Comparison of ENCODE assay signal across 11 cellular contexts in genomic region chr3:58047806-58048205, GRCh38. TPM values are rescaled to one million over a fixed set of nuclear protein-coding genes. Genes with fewer than 3 reads are reported as not detected.
DNase-seq lines count a peak whose midpoint lies in the region; ATAC-seq and TF ChIP-seq lines count a peak whose summit lies in the region.
"Had no signal": no experiment of that assay in that cellular context is flagged by ENCODE, and none has a peak within 500 bp of the region (broad histone marks: within the 10 kb centered on the region; RNA-seq: fewer than 3 reads in every experiment).

No MANE protein-coding gene starts in this region.

- H3K9me3 ChIP-seq in body of pancreas: no peaks in the 10 kb centered on the region
- no peaks in the 10 kb centered on the region for H3K9me3 ChIP-seq in left lung
- no peaks in the 10 kb centered on the region for H3K9me3 ChIP-seq in transverse colon

- H3K4me1 ChIP-seq in body of pancreas: peaks cover 67% of the 10 kb centered on the region
- H3K4me1 ChIP-seq in left lung: peaks cover 40 to 53% of the 10 kb centered on the region in 2 donors
- peaks cover 26 to 60% (median 38%) of the 10 kb centered on the region in 4 donors for H3K4me1 ChIP-seq in transverse colon

- H3K4me1 Mint-ChIP-seq in HFFc6 (ENCODE audit: low read depth): peaks cover 93% of the 10 kb centered on the region

- peaks cover 23% of the 10 kb centered on the region for H3K36me3 Mint-ChIP-seq in HFFc6 (ENCODE audit: low read depth)

- H3K36me3 ChIP-seq in body of pancreas (replicated peaks in 1 of 2; ENCODE audit: insufficient read depth in 1 of 2, low read depth in 2 of 2) (no peaks in the 10 kb centered on the region), left lung (no peaks in the 10 kb centered on the region), transverse colon (no peaks in the 10 kb centered on the region)

- no peak overlapping the region for H3K4me3 ChIP-seq in body of pancreas
- no peak overlapping the region for H3K4me3 ChIP-seq in left lung
- no peak overlapping the region for H3K4me3 ChIP-seq in transverse colon

- TF ChIP-seq EP300 in transverse colon (IDR thresholded peaks at IDR 0.05; ENCODE audit: low read depth): no peak

- no peaks in the 10 kb centered on the region for H3K27me3 ChIP-seq in body of pancreas
- no peaks in the 10 kb centered on the region for H3K27me3 ChIP-seq in left lung
- H3K27me3 ChIP-seq in transverse colon: no peaks in the 10 kb centered on the region

- intact Hi-C loops in body of pancreas (cut with DNase I) (no loop called here), left lung (cut with DNase I) (no loop called here), transverse colon (cut with DNase I; ENCODE audit: low total_unique reads) (no loop called here)

- H3K27ac ChIP-seq in body of pancreas (peak overlapping the region; percentile 90 to 97 (median 94)), left lung (peak overlapping the region; percentile 68 to 79), transverse colon (peak overlapping the region; percentile 74 to 81 (median 80))

- ATAC-seq in body of pancreas (no peak), left lung (no peak), HG03139 (IDR thresholded peaks at IDR 0.05; ENCODE audit: unreplicated experiment) (no peak)

- H3K27me3 Mint-ChIP-seq in HFFc6 (ENCODE audit: insufficient read depth): peaks cover 3% of the 10 kb centered on the region; the same call in 1 of the 2 replicates
- H3K27me3 Mint-ChIP-seq: IgD-negative memory B cell had no signal

- in situ Hi-C loops in transverse colon (cut with MboI; ENCODE audit: low pct_ligation_motif_present in 1 of 4, low pct_unique_long_range_greater_than_20kb in 1 of 4, low sequenced_read_pairs in 3 of 4): no loop called here

- DNase-seq in HFFc6 (peak; percentile 95), body of pancreas (no peak), left lung (no peak), transverse colon (no peak), DMS79 treated with DMSO at 0.1 percent for 48 hours (lab: John Stamatoyannopoulos, UW) (no peak), NCI-H1930 (lab: John Stamatoyannopoulos, UW) (no peak), Ammon's horn (ENCODE audit: low spot score) (no peak)
- DNase-seq: activated naive CD4-positive, alpha-beta T cell treated with anti-CD3 and anti-CD28 coated beads, Interleukin-2, amount 50 U/mL, for 16 hours; NCI-H526 had no signal

- peak overlapping the region; percentile 61 for H3K4me3 Mint-ChIP-seq in HFFc6
- H3K4me3 Mint-ChIP-seq: IgD-negative memory B cell had no signal

- H3K9me3 Mint-ChIP-seq in HFFc6: no peaks in the 10 kb centered on the region
- H3K9me3 Mint-ChIP-seq: IgD-negative memory B cell had no signal

- H3K27ac Mint-ChIP-seq in HFFc6: peak overlapping the region; percentile 92
- H3K27ac Mint-ChIP-seq: IgD-negative memory B cell had no signal

- 77 to 83% methylated on average over 5 of the region's 5 CpGs for WGBS in body of pancreas, 2 donors
- WGBS in transverse colon (ENCODE audit: low coverage in 1 of 2), 2 donors: 82 to 85% methylated on average over 3 to 5 of the region's 5 CpGs

- no peak for TF ChIP-seq POLR2A in body of pancreas (IDR thresholded peaks at IDR 0.05)
- TF ChIP-seq POLR2A in transverse colon (IDR thresholded peaks at IDR 0.05): no peak

- no peak for TF ChIP-seq CTCF in HFFc6 (IDR thresholded peaks at IDR 0.05)
- TF ChIP-seq CTCF in body of pancreas (IDR thresholded peaks at IDR 0.05): no peak
- no peak for TF ChIP-seq CTCF in left lung (IDR thresholded peaks at IDR 0.05)
- no peak for TF ChIP-seq CTCF in transverse colon (IDR thresholded peaks at IDR 0.05)

RNA-seq across cellular contexts. Expression of gene FLNB, which starts 39.6 kb away (rescaled TPM):
- total RNA-seq in HFFc6 (2021; fragmentation: NEBNext Ultra II Directional; extraction: Animal tissue kit (Norgen Biotek cat#: 25700)): 100 to 1,000 TPM in 3 of 6 experiments, 10 to 100 TPM in 3; 93.8 to 117 (median 98.7) TPM
- total RNA-seq in body of pancreas: 100 to 1,000 TPM; 104 to 121 TPM
- total RNA-seq in left lung: 100 to 1,000 TPM in 1 of 2 donors, 10 to 100 TPM in 1; 80.1 to 126 TPM
- 100 to 1,000 TPM; 282 to 707 (median 563) TPM for total RNA-seq in transverse colon
